In the genomic region with DNA sequence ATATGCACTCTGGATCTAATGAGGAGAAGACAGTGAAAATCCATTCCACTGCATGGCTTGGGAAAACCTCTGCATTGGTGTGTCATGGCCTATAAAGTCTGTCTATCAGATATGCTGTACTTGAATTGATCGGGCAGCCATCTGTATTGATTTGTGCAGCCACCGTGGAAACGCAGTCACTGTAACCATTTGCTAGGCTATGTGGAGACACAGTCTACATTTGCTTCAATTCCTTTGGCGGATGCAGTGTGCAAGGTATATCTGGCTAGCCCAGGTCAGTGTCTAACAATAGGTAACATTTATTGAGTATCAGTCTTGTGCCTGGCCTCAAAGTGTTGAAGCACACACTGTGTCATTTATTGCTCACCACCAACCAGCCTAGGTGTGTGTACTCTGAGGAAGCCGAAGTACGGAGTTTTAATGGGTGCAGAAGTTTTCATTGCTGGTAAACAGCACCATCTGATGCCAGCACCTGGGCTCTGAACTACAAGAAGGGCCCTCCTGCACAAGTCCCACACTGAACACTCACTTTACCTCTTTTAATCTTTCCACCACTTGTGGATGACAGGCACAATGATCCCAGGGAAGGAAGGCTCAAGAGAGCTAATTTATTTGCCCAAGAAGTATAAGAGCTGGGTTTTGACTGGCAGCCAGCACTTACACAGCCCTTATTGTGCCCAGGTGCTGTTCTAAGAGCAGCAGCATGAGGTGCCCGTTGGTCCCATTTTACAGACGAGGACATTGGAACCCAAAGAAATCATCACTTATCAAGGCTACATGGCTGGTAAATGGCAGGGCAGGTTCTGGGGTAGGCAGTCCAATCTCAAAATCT, we compare ENCODE assay signal across 21 cellular contexts.
DNase-seq lines count a peak whose midpoint lies in the region; ATAC-seq and TF ChIP-seq lines count a peak whose summit lies in the region.
"Had no signal": no experiment of that assay in that cellular context is flagged by ENCODE, and none has a peak within 500 bp of the region (broad histone marks: within the 10 kb centered on the region; RNA-seq: fewer than 3 reads in every experiment).

No MANE protein-coding gene starts in this region.

- H3K9me3 ChIP-seq in thyroid gland = no peaks in the 10 kb centered on the region
- H3K9me3 ChIP-seq: gastroesophageal sphincter, MG63, transverse colon had no signal

- no peak for TF ChIP-seq POLR2A in thyroid gland (IDR thresholded peaks at IDR 0.05)

- H3K4me1 ChIP-seq in thyroid gland = no peaks in the 10 kb centered on the region
- H3K4me1 ChIP-seq: gastroesophageal sphincter, transverse colon had no signal

- no peak overlapping the region for H3K4me3 ChIP-seq in thyroid gland (replicated peaks in 1 of 3)
- H3K4me3 ChIP-seq: gastroesophageal sphincter, MG63, skin epidermis, transverse colon had no signal

- DNase-seq in NCI-H2171 treated with DMSO at 0.1 percent for 48 hours (lab: John Stamatoyannopoulos, UW) (peak; percentile 35), NCI-H2171 (lab: John Stamatoyannopoulos, UW) (no peak), left lobe of liver (ENCODE audit: low spot score) (peak; percentile 68), thyroid gland (peak; percentile 2 to 5), NCI-H748 (lab: John Stamatoyannopoulos, UW; ENCODE audit: unreplicated experiment) (no peak), EL (no peak), HuH-7 (ENCODE audit: low spot score) (no peak)
- DNase-seq: activated CD4-positive, alpha-beta T cell treated with anti-CD3 and anti-CD28 coated beads for 36 hours; cerebellar nuclear complex; DND-41; MG63; NCI-H1694; NCI-H524 treated with DMSO at 0.1 percent for 48 hours; nephron progenitor cell; SHP77 treated with DMSO at 0.1 percent for 48 hours; T-cell; transverse colon had no signal

- TF ChIP-seq CTCF in VCaP (conservative IDR thresholded peaks at IDR 0.05) (peak; percentile 66), thyroid gland (IDR thresholded peaks at IDR 0.05) (peak in 1 of 6 experiments; percentile 29)

- 82 to 86% methylated on average over 7 to 8 of the region's 8 CpGs for WGBS in thyroid gland, 2 donors

- H3K27me3 ChIP-seq in thyroid gland = no peaks in the 10 kb centered on the region
- H3K27me3 ChIP-seq: gastroesophageal sphincter, transverse colon had no signal

- intact Hi-C loops in thyroid gland (cut with DNase I) = no loop called here

- ATAC-seq in left lobe of liver = peak; percentile 99
- ATAC-seq: activated CD4-positive, alpha-beta T cell treated with anti-CD3 and anti-CD28 coated beads for 36 hours; activated naive CD4-positive, alpha-beta T cell treated with anti-CD3 and anti-CD28 coated beads, Interleukin-2, amount 50 U/mL, for 72 hours; gastroesophageal sphincter; T-cell had no signal

- H3K36me3 ChIP-seq in thyroid gland = no peaks in the 10 kb centered on the region
- H3K36me3 ChIP-seq: gastroesophageal sphincter, MG63, transverse colon had no signal

- H3K27ac ChIP-seq in VCaP (no peak overlapping the region), thyroid gland (no peak overlapping the region)
- H3K27ac ChIP-seq: gastroesophageal sphincter, skin epidermis, transverse colon had no signal

Comparison
In these comparisons a context has a peak if more than half of its experiments do, and no peak if none do; other contexts are left out.
1. DNase-seq: peak in NCI-H2171 treated with DMSO at 0.1 percent for 48 hours (single experiment), left lobe of liver (single experiment) and thyroid gland (2 of 2); none in NCI-H2171 (single experiment), NCI-H748 (single experiment), EL (single experiment) and HuH-7 (single experiment).